Comparison of ENCODE assay signal across 13 cellular contexts in genomic region chr4:95360256-95360903, GRCh38.
"Had no signal": no experiment of that assay in that cellular context is flagged by ENCODE, and none has a peak within 500 bp of the region (broad histone marks: within the 10 kb centered on the region; RNA-seq: fewer than 3 reads in every experiment).

No MANE protein-coding gene starts in this region.

- H3K9me3 Mint-ChIP-seq: activated naive CD8-positive, alpha-beta T cell treated with anti-CD3 and anti-CD28 coated beads, Interleukin-2, amount 10 ng/mL, durations not matched to agents 7 days and 5 days had no signal

- DNase-seq: activated CD4-positive, alpha-beta T cell treated with anti-CD3 and anti-CD28 coated beads for 1 hour; activated CD4-positive, alpha-beta T cell treated with anti-CD3 and anti-CD28 coated beads, Interleukin-2, amount 50 U/mL, for 4 hours; activated naive CD4-positive, alpha-beta T cell; activated naive CD8-positive, alpha-beta T cell treated with anti-CD3 and anti-CD28 coated beads, Interleukin-2, amount 10 ng/mL, durations not matched to agents 7 days and 5 days; activated T-cell treated with anti-CD3 and anti-CD28 coated beads for 4 hours; glutamatergic neuron; hypothalamus; kidney; ovary; uterus had no signal

- H3K36me3 Mint-ChIP-seq: activated naive CD8-positive, alpha-beta T cell treated with anti-CD3 and anti-CD28 coated beads, Interleukin-2, amount 10 ng/mL, durations not matched to agents 7 days and 5 days; stimulated activated effector memory CD8-positive, alpha-beta T cell treated with anti-CD3 and anti-CD28 coated beads, Interleukin-12 subunit alpha, Interleukin-12 subunit beta, amount 100 ng/mL, for 72 hours had no signal

- H3K4me3 ChIP-seq: ovary, tibial nerve, uterus had no signal

- H3K36me3 ChIP-seq: ovary, tibial nerve, uterus had no signal

- H3K27me3 ChIP-seq: ovary, tibial nerve, uterus had no signal

- H3K9me3 ChIP-seq: ovary, tibial nerve, uterus had no signal

- H3K27me3 Mint-ChIP-seq: activated naive CD8-positive, alpha-beta T cell treated with anti-CD3 and anti-CD28 coated beads, Interleukin-2, amount 10 ng/mL, durations not matched to agents 7 days and 5 days had no signal

- ATAC-seq: esophagus mucosa; stimulated activated effector memory CD8-positive, alpha-beta T cell treated with anti-CD3 and anti-CD28 coated beads, Interleukin-12 subunit alpha, Interleukin-12 subunit beta, amount 100 ng/mL, for 72 hours had no signal

- H3K4me3 Mint-ChIP-seq: activated naive CD8-positive, alpha-beta T cell treated with anti-CD3 and anti-CD28 coated beads, Interleukin-2, amount 10 ng/mL, durations not matched to agents 7 days and 5 days; stimulated activated effector memory CD8-positive, alpha-beta T cell treated with anti-CD3 and anti-CD28 coated beads, Interleukin-12 subunit alpha, Interleukin-12 subunit beta, amount 100 ng/mL, for 72 hours had no signal

- H3K27ac ChIP-seq: ovary, tibial nerve had no signal

- H3K4me1 Mint-ChIP-seq: activated naive CD8-positive, alpha-beta T cell treated with anti-CD3 and anti-CD28 coated beads, Interleukin-2, amount 10 ng/mL, durations not matched to agents 7 days and 5 days; stimulated activated effector memory CD8-positive, alpha-beta T cell treated with anti-CD3 and anti-CD28 coated beads, Interleukin-12 subunit alpha, Interleukin-12 subunit beta, amount 100 ng/mL, for 72 hours had no signal

- H3K27ac Mint-ChIP-seq: activated naive CD8-positive, alpha-beta T cell treated with anti-CD3 and anti-CD28 coated beads, Interleukin-2, amount 10 ng/mL, durations not matched to agents 7 days and 5 days; stimulated activated effector memory CD8-positive, alpha-beta T cell treated with anti-CD3 and anti-CD28 coated beads, Interleukin-12 subunit alpha, Interleukin-12 subunit beta, amount 100 ng/mL, for 72 hours had no signal
